ENCODE assay signal across 9 cellular contexts in the genomic region with DNA sequence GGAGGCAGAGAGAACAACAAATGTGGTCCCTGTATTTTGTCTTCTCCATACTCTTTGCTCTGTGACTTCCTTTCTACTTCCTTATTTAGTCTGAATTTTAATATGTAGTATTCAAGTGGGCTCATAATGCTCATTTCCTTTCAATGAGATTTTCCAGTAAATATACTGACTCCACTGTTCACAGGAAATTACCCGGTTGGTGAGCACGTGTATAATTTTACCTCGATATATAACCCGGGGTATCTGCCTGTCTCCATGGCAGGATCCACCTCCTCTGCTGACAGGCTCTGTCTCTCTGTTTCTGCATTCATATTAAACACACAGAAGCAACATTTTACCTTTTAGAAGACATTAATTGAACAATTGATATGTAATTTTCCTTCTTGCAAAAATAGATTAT.
DNase-seq lines count a peak whose midpoint lies in the region; ATAC-seq and TF ChIP-seq lines count a peak whose summit lies in the region.
"Had no signal": no experiment of that assay in that cellular context is flagged by ENCODE, and none has a peak within 500 bp of the region (broad histone marks: within the 10 kb centered on the region; RNA-seq: fewer than 3 reads in every experiment).

No MANE protein-coding gene starts in this region.

- no peaks in the 10 kb centered on the region for H3K27me3 Mint-ChIP-seq in activated naive CD4-positive, alpha-beta T cell treated with anti-CD3 and anti-CD28 coated beads, Interleukin-2, amount 50 U/mL, for 24 hours
- no peaks in the 10 kb centered on the region for H3K27me3 Mint-ChIP-seq in activated naive CD4-positive, alpha-beta T cell treated with anti-CD3 and anti-CD28 coated beads, Interleukin-2, amount 10 ng/mL, durations not matched to agents 7 days and 5 days
- H3K27me3 Mint-ChIP-seq in naive thymus-derived CD4-positive, alpha-beta T cell, result no peaks in the 10 kb centered on the region

- H3K36me3 Mint-ChIP-seq in activated naive CD4-positive, alpha-beta T cell treated with anti-CD3 and anti-CD28 coated beads, Interleukin-2, amount 50 U/mL, for 24 hours, result no peaks in the 10 kb centered on the region
- no peaks in the 10 kb centered on the region for H3K36me3 Mint-ChIP-seq in activated naive CD4-positive, alpha-beta T cell treated with anti-CD3 and anti-CD28 coated beads, Interleukin-2, amount 10 ng/mL, durations not matched to agents 7 days and 5 days
- H3K36me3 Mint-ChIP-seq in naive thymus-derived CD4-positive, alpha-beta T cell, result peaks cover 0 to 13% (median 6%) of the 10 kb centered on the region in 5 donors

- intact Hi-C loops in ascending aorta (cut with DNase I) (loop anchor here (2.0 to 5.0 kb wide), 8 partner anchors 103 to 668 kb away; a partner anchor contains a TSS), upper lobe of right lung (cut with DNase I) (loop anchor here (10.0 kb wide), 1 partner anchor 295 kb away; no protein-coding TSS in a partner anchor)
- intact Hi-C loops in naive thymus-derived CD4-positive, alpha-beta T cell (cut with micrococcal nuclease), result loop anchor here (2.0 to 10.0 kb wide), 9 partner anchors 53 to 668 kb away; a partner anchor contains a TSS

- peaks cover 6 to 35% of the 10 kb centered on the region in 2 donors for H3K4me1 ChIP-seq in ascending aorta
- H3K4me1 ChIP-seq in naive thymus-derived CD4-positive, alpha-beta T cell (ENCODE audit: control insufficient read depth in 2 of 2, insufficient read depth in 2 of 2, low read length in 2 of 2), result peaks cover 0 to 9% of the 10 kb centered on the region in 2 donors
- H3K4me1 ChIP-seq in upper lobe of right lung, result peaks cover 16% of the 10 kb centered on the region

- no peak for DNase-seq in activated naive CD4-positive, alpha-beta T cell treated with anti-CD3 and anti-CD28 coated beads, Interleukin-2, amount 10 ng/mL, durations not matched to agents 7 days and 5 days
- DNase-seq in ascending aorta (ENCODE audit: low spot score in 2 of 2), result no peak
- no peak for DNase-seq in naive thymus-derived CD4-positive, alpha-beta T cell
- DNase-seq in upper lobe of right lung, result no peak
- no peak for DNase-seq in OCI-M2 (lab: John Stamatoyannopoulos, UW; ENCODE audit: unreplicated experiment)

- CTCF ChIA-PET in activated naive CD4-positive, alpha-beta T cell treated with anti-CD3 and anti-CD28 coated beads, Interleukin-2, amount 10 ng/mL, durations not matched to agents 7 days and 5 days (lab: Charles Lee), result no interaction called here
- CTCF ChIA-PET in naive thymus-derived CD4-positive, alpha-beta T cell (lab: Charles Lee), result interaction anchor here (0.8 kb wide), 2 partner anchors 18 to 136 kb away, joined by 3 read pairs; no protein-coding TSS in a partner anchor

- H3K4me3 ChIP-seq in ascending aorta (peak overlapping the region in 1 of 2 donors; percentile 42), upper lobe of right lung (no peak overlapping the region)
- no peak overlapping the region for H3K4me3 ChIP-seq in naive thymus-derived CD4-positive, alpha-beta T cell (ENCODE audit: low read length)
- H3K4me3 ChIP-seq: BLaER1 treated with 17β-estradiol and CSF1 and Interleukin-3, amounts not matched to agents 10 nM and 100 nM had no signal

- H3K36me3 ChIP-seq in ascending aorta, result no peaks in the 10 kb centered on the region
- H3K36me3 ChIP-seq in naive thymus-derived CD4-positive, alpha-beta T cell (ENCODE audit: control insufficient read depth in 2 of 3, insufficient read depth in 3 of 3, low read length in 3 of 3), result no peaks in the 10 kb centered on the region
- no peaks in the 10 kb centered on the region for H3K36me3 ChIP-seq in upper lobe of right lung
- H3K36me3 ChIP-seq: BLaER1 treated with 17β-estradiol and CSF1 and Interleukin-3, amounts not matched to agents 10 nM and 100 nM had no signal

- H3K9me3 ChIP-seq in ascending aorta (no peaks in the 10 kb centered on the region), upper lobe of right lung (no peaks in the 10 kb centered on the region)
- H3K9me3 ChIP-seq in naive thymus-derived CD4-positive, alpha-beta T cell (ENCODE audit: control insufficient read depth in 2 of 3, low read length in 3 of 3), result no peaks in the 10 kb centered on the region
- H3K9me3 ChIP-seq: BLaER1 treated with 17β-estradiol and CSF1 and Interleukin-3, amounts not matched to agents 10 nM and 100 nM had no signal

- POLR2A ChIA-PET in naive thymus-derived CD4-positive, alpha-beta T cell (lab: Charles Lee), result no interaction called here

- H3K27ac Mint-ChIP-seq in activated naive CD4-positive, alpha-beta T cell treated with anti-CD3 and anti-CD28 coated beads, Interleukin-2, amount 50 U/mL, for 24 hours, result no peak overlapping the region
- no peak overlapping the region for H3K27ac Mint-ChIP-seq in activated naive CD4-positive, alpha-beta T cell treated with anti-CD3 and anti-CD28 coated beads, Interleukin-2, amount 10 ng/mL, durations not matched to agents 7 days and 5 days
- H3K27ac Mint-ChIP-seq in naive thymus-derived CD4-positive, alpha-beta T cell, result peak overlapping the region in 7 of 9 donors; percentile 7 to 92 (median 40)

- no peak for TF ChIP-seq CTCF in ascending aorta (IDR thresholded peaks at IDR 0.05)
- TF ChIP-seq CTCF in upper lobe of right lung (IDR thresholded peaks at IDR 0.05), result no peak

- H3K4me1 Mint-ChIP-seq in activated naive CD4-positive, alpha-beta T cell treated with anti-CD3 and anti-CD28 coated beads, Interleukin-2, amount 50 U/mL, for 24 hours, result peaks cover 29% of the 10 kb centered on the region
- H3K4me1 Mint-ChIP-seq in activated naive CD4-positive, alpha-beta T cell treated with anti-CD3 and anti-CD28 coated beads, Interleukin-2, amount 10 ng/mL, durations not matched to agents 7 days and 5 days, result peaks cover 30% of the 10 kb centered on the region
- peaks cover 11 to 44% (median 28%) of the 10 kb centered on the region in 7 donors for H3K4me1 Mint-ChIP-seq in naive thymus-derived CD4-positive, alpha-beta T cell

- no peaks in the 10 kb centered on the region for H3K9me3 Mint-ChIP-seq in activated naive CD4-positive, alpha-beta T cell treated with anti-CD3 and anti-CD28 coated beads, Interleukin-2, amount 50 U/mL, for 24 hours
- no peaks in the 10 kb centered on the region for H3K9me3 Mint-ChIP-seq in activated naive CD4-positive, alpha-beta T cell treated with anti-CD3 and anti-CD28 coated beads, Interleukin-2, amount 10 ng/mL, durations not matched to agents 7 days and 5 days
- peaks cover 0 to 5% (median 0%) of the 10 kb centered on the region in 11 donors for H3K9me3 Mint-ChIP-seq in naive thymus-derived CD4-positive, alpha-beta T cell

- H3K27me3 ChIP-seq in ascending aorta (no peaks in the 10 kb centered on the region), upper lobe of right lung (no peaks in the 10 kb centered on the region)
- no peaks in the 10 kb centered on the region for H3K27me3 ChIP-seq in naive thymus-derived CD4-positive, alpha-beta T cell (ENCODE audit: control insufficient read depth in 2 of 2, insufficient read depth in 2 of 2, low read length in 2 of 2)
- H3K27me3 ChIP-seq: BLaER1 treated with 17β-estradiol and CSF1 and Interleukin-3, amounts not matched to agents 10 nM and 100 nM had no signal

- no peak for ATAC-seq in naive thymus-derived CD4-positive, alpha-beta T cell
- ATAC-seq in upper lobe of right lung (no peak), GM21737 (IDR thresholded peaks at IDR 0.05; ENCODE audit: unreplicated experiment) (no peak), GM21526 (IDR thresholded peaks at IDR 0.05; ENCODE audit: low FRiP score, unreplicated experiment) (no peak)

- H3K27ac ChIP-seq in ascending aorta (peak overlapping the region; percentile 72 to 80), upper lobe of right lung (peak overlapping the region; percentile 17)
- H3K27ac ChIP-seq in naive thymus-derived CD4-positive, alpha-beta T cell (ENCODE audit: low read depth, low read length), result no peak overlapping the region

- peak overlapping the region; percentile 16 for H3K4me3 Mint-ChIP-seq in activated naive CD4-positive, alpha-beta T cell treated with anti-CD3 and anti-CD28 coated beads, Interleukin-2, amount 50 U/mL, for 24 hours
- H3K4me3 Mint-ChIP-seq in activated naive CD4-positive, alpha-beta T cell treated with anti-CD3 and anti-CD28 coated beads, Interleukin-2, amount 10 ng/mL, durations not matched to agents 7 days and 5 days, result no peak overlapping the region
- H3K4me3 Mint-ChIP-seq in naive thymus-derived CD4-positive, alpha-beta T cell, result peak overlapping the region in 5 of 10 donors; percentile 8 to 66 (median 15)

Comparison
In these comparisons a context has a peak if more than half of its experiments do, and no peak if none do; other contexts are left out.
1. H3K27ac Mint-ChIP-seq: peak in naive thymus-derived CD4-positive, alpha-beta T cell (7 of 9); none in activated naive CD4-positive, alpha-beta T cell treated with anti-CD3 and anti-CD28 coated beads, Interleukin-2, amount 50 U/mL, for 24 hours (single experiment) and activated naive CD4-positive, alpha-beta T cell treated with anti-CD3 and anti-CD28 coated beads, Interleukin-2, amount 10 ng/mL, durations not matched to agents 7 days and 5 days (single experiment).